8 cellular contexts compared by ENCODE assay signal in genomic region chr6:119347466-119348307, GRCh38. TPM values are rescaled to one million over a fixed set of nuclear protein-coding genes. Genes with fewer than 3 reads are reported as not detected.
DNase-seq lines count a peak whose midpoint lies in the region; ATAC-seq and TF ChIP-seq lines count a peak whose summit lies in the region.

No MANE protein-coding gene starts in this region.

- no peak overlapping the region for H3K23ac ChIP-seq in trophoblast cell (ENCODE audit: low read length)

- H3K4me1 ChIP-seq in trophoblast cell (ENCODE audit: control insufficient read depth in 1 of 2, insufficient read depth in 2 of 2, low read length in 2 of 2) = peaks cover 3 to 7% of the 10 kb centered on the region in 2 experiments

- H3K4me3 ChIP-seq in NB4 (ENCODE audit: low read depth, low read length) (no peak overlapping the region), trophoblast cell (ENCODE audit: low read depth, low read length) (peak overlapping the region; percentile 70)

- H2BK120ac ChIP-seq in trophoblast cell (ENCODE audit: insufficient read depth, low read length, poor library complexity) = no peak overlapping the region

- H2BK12ac ChIP-seq in trophoblast cell (ENCODE audit: low read length) = no peak overlapping the region

- H3K36me3 Mint-ChIP-seq in HFFc6 (ENCODE audit: low read depth) = no peaks in the 10 kb centered on the region
- H3K36me3 Mint-ChIP-seq in activated T-cell treated with anti-CD3 and anti-CD28 coated beads, Interleukin-2, amount 50 U/mL, for 72 hours (ENCODE audit: insufficient read depth in 2 of 2) = peaks cover 6 to 7% of the 10 kb centered on the region in 2 donors

- peak overlapping the region; percentile 29 for H3K4me3 Mint-ChIP-seq in HFFc6
- H3K4me3 Mint-ChIP-seq in activated T-cell treated with anti-CD3 and anti-CD28 coated beads, Interleukin-2, amount 50 U/mL, for 72 hours = peak overlapping the region; percentile 88 to 93

- peak overlapping the region; percentile 64 for H2AK5ac ChIP-seq in trophoblast cell (ENCODE audit: low read length)

- peak overlapping the region; percentile 60 for H3K4ac ChIP-seq in trophoblast cell (ENCODE audit: low read depth, low read length)

- no peak overlapping the region for H3K18ac ChIP-seq in trophoblast cell (ENCODE audit: low read length)

- H3K27ac Mint-ChIP-seq in HFFc6 = no peak overlapping the region
- peak overlapping the region; percentile 62 for H3K27ac Mint-ChIP-seq in activated T-cell treated with anti-CD3 and anti-CD28 coated beads, Interleukin-2, amount 50 U/mL, for 72 hours

- H3K14ac ChIP-seq in trophoblast cell (ENCODE audit: low read length) = no peak overlapping the region

- WGBS in trophoblast cell (ENCODE audit: extremely low coverage, insufficient coverage, insufficient read length) = no CpG with 5 or more reads among the region's 24 CpGs

- no peak overlapping the region for H3K9ac ChIP-seq in trophoblast cell (ENCODE audit: low read length)

- H4K8ac ChIP-seq in trophoblast cell (ENCODE audit: low read depth, low read length) = no peak overlapping the region

- H3K27me3 ChIP-seq in trophoblast cell (ENCODE audit: insufficient read depth, low read length) = no peaks in the 10 kb centered on the region

- H3K27ac ChIP-seq in trophoblast cell (ENCODE audit: low read depth, low read length) = no peak overlapping the region

- intact Hi-C loops in head of caudate nucleus (cut with DNase I) = no loop called here

- H4K12ac ChIP-seq in trophoblast cell (ENCODE audit: low read depth, low read length) = no peak overlapping the region

- peaks cover 3% of the 10 kb centered on the region for H3K9me3 ChIP-seq in trophoblast cell (ENCODE audit: insufficient read depth, low read depth, low read length)

- no peak overlapping the region for H2BK5ac ChIP-seq in trophoblast cell (ENCODE audit: low read depth, low read length, poor library complexity)

- peaks cover 18% of the 10 kb centered on the region for H3K79me1 ChIP-seq in trophoblast cell (ENCODE audit: low read length)

- H3K27me3 Mint-ChIP-seq in HFFc6 (ENCODE audit: insufficient read depth) = peaks cover 18% of the 10 kb centered on the region
- no peaks in the 10 kb centered on the region for H3K27me3 Mint-ChIP-seq in activated T-cell treated with anti-CD3 and anti-CD28 coated beads, Interleukin-2, amount 50 U/mL, for 72 hours (ENCODE audit: low read depth)

- H3K4me2 ChIP-seq in trophoblast cell (ENCODE audit: low read length) = peak overlapping the region; percentile 99

- peaks cover 13% of the 10 kb centered on the region for H3K4me1 Mint-ChIP-seq in HFFc6 (ENCODE audit: low read depth)
- peaks cover 72% of the 10 kb centered on the region for H3K4me1 Mint-ChIP-seq in activated T-cell treated with anti-CD3 and anti-CD28 coated beads, Interleukin-2, amount 50 U/mL, for 72 hours (ENCODE audit: low read depth)

- TF ChIP-seq POLR2A in NB4 (IDR thresholded peaks at IDR 0.05; ENCODE audit: extremely low read depth, insufficient read length) = no peak

- H3K36me3 ChIP-seq in trophoblast cell (ENCODE audit: control insufficient read depth in 1 of 2, insufficient read depth in 2 of 2, low read length in 2 of 2) = no peaks in the 10 kb centered on the region

- ATAC-seq in activated T-cell treated with anti-CD3 and anti-CD28 coated beads, Interleukin-2, amount 50 U/mL, for 72 hours (replicated peaks in 1 of 2) = no peak

- H4K91ac ChIP-seq in trophoblast cell (ENCODE audit: low read depth, low read length) = no peak overlapping the region

- no peaks in the 10 kb centered on the region for H3K9me3 Mint-ChIP-seq in HFFc6
- H3K9me3 Mint-ChIP-seq in activated T-cell treated with anti-CD3 and anti-CD28 coated beads, Interleukin-2, amount 50 U/mL, for 72 hours = no peaks in the 10 kb centered on the region

- peaks cover 16% of the 10 kb centered on the region for H3K79me2 ChIP-seq in trophoblast cell (ENCODE audit: control insufficient read depth, insufficient read depth, low read length, poor library complexity)

- TF ChIP-seq CTCF in HFFc6 (IDR thresholded peaks at IDR 0.05) = no peak
- no peak for TF ChIP-seq CTCF in NB4 (IDR thresholded peaks at IDR 0.05; ENCODE audit: low read depth, low read length)

- DNase-seq in SIG-M5 treated with dmso at 0.1 percent for 504 hours (lab: John Stamatoyannopoulos, UW; ENCODE audit: unreplicated experiment) = peak; percentile 8
- no peak for DNase-seq in SIG-M5 (lab: John Stamatoyannopoulos, UW)
- DNase-seq in HFFc6 = no peak
- peak; percentile 26 for DNase-seq in NB4 (ENCODE audit: low read depth)
- peak; percentile 48 to 53 for DNase-seq in activated T-cell treated with anti-CD3 and anti-CD28 coated beads, Interleukin-2, amount 50 U/mL, for 72 hours
- peak in 23 of 42 donors; percentile 4 to 66 (median 41) for DNase-seq in head of caudate nucleus
- DNase-seq in trophoblast cell = peak; percentile 53 to 61
- no peak for DNase-seq in cortex of kidney (lab: John Stamatoyannopoulos, UW)

- no peak overlapping the region for H2AFZ ChIP-seq in trophoblast cell (ENCODE audit: insufficient read depth, low read length, poor library complexity)

RNA-seq across cellular contexts. Expression of gene MAN1A1, which starts 1.9 kb away (rescaled TPM):
- under 1 TPM; 0.12 to 0.64 (median 0.16) TPM for total RNA-seq in HFFc6 (2021; fragmentation: NEBNext Ultra II Directional; extraction: Animal tissue kit (Norgen Biotek cat#: 25700))
- total RNA-seq in activated T-cell treated with anti-CD3 and anti-CD28 coated beads, Interleukin-2, amount 50 U/mL, for 72 hours = 10 to 100 TPM; 25.2 to 26.6 TPM
- polyA plus RNA-seq in trophoblast cell (2013) = 29.1 and 30.7 TPM in 2 replicates

Comparison
In these comparisons a context has a peak if more than half of its experiments do, and no peak if none do; other contexts are left out.
1. DNase-seq: peak in SIG-M5 treated with dmso at 0.1 percent for 504 hours (single experiment), NB4 (single experiment), activated T-cell treated with anti-CD3 and anti-CD28 coated beads, Interleukin-2, amount 50 U/mL, for 72 hours (2 of 2), head of caudate nucleus (23 of 42) and trophoblast cell (2 of 2); none in SIG-M5 (single experiment), HFFc6 (single experiment) and cortex of kidney (single experiment).
2. RNA of gene MAN1A1, which starts 1.9 kb away (total RNA-seq): 25.2 to 26.6 TPM in activated T-cell treated with anti-CD3 and anti-CD28 coated beads, Interleukin-2, amount 50 U/mL, for 72 hours; 0.12 to 0.64 TPM in HFFc6; every median in the first group is over 10 times any median in the second.